Comparison of ENCODE assay signal across 10 cellular contexts in the genomic region with DNA sequence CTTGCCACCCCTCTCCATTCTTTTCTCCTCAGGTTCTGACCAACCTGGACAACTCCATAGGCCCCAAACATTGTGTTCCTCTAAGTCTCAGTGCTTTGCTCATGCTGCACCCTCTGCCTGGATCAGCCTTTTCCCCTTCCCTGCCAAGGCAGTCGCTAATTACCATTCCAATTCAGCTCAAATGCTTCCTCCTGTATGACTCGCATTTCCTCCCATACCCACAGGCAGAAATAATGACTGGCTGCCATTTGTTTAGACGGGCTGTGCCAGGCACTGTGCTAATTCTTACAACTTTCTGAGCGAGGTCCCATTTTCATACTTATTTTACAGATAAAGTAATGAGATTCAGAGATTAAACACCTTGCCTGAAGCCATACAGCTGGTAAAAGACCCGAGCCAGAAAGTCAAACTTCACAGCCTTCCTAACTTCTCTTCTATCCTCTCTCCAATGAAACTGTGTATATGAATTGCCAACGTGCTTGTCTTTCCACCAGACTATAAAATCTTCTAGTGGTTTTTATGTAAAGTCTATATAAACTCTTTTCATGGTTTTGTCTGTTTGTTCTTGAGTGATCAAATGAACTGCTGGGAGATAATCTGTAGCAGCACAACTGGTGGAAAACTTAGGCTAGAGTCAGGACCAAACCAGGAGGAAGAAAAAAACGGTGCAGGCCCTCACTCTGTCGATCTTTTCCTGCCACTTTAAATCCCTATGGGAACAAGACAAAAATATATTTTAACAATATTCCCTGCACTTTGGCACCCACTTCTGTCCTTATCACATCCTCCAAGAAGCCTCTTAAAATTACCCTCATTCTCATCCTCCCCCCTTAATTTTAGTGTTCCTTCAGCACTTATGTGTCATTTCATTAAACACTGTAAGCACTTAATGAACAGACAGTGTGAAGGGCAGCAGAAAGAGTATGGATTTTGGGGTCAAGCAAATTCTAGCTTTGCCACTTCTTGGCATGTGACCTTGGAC. TPM values are rescaled to one million over a fixed set of nuclear protein-coding genes. Genes with fewer than 3 reads are reported as not detected.
DNase-seq lines count a peak whose midpoint lies in the region; ATAC-seq, FAIRE-seq and TF ChIP-seq lines count a peak whose summit lies in the region.
"Had no signal": no experiment of that assay in that cellular context is flagged by ENCODE, and none has a peak within 500 bp of the region (broad histone marks: within the 10 kb centered on the region; RNA-seq: fewer than 3 reads in every experiment).

No MANE protein-coding gene starts in this region.

- no peak for TF ChIP-seq POLR2A in K562 (conservative IDR thresholded peaks at IDR 0.05)

- no peaks in the 10 kb centered on the region for H3K79me2 ChIP-seq in K562 (ENCODE audit: control insufficient read depth, insufficient read depth, low read length)
- no peaks in the 10 kb centered on the region for H3K79me2 ChIP-seq in neural progenitor cell (ENCODE audit: low read depth)

- intact Hi-C loops in K562 (cut with micrococcal nuclease): no loop called here
- intact Hi-C loops in left ventricle myocardium inferior (cut with micrococcal nuclease): no loop called here
- intact Hi-C loops in activated CD4-positive, alpha-beta T cell treated with anti-CD3 and anti-CD28 coated beads, Interleukin-2, amount 10 ng/mL, durations not matched to agents 24 days and 14 days (cut with micrococcal nuclease): no loop called here

- no peak for ATAC-seq in K562
- no peak for ATAC-seq in GM18867 (IDR thresholded peaks at IDR 0.05; ENCODE audit: unreplicated experiment)

- CTCF ChIA-PET in K562 (lab: Yijun Ruan, JAX; ENCODE audit: low intra/inter-chr PET ratio): no interaction called here

- TF ChIP-seq EP300 in K562 (IDR thresholded peaks at IDR 0.05; ENCODE audit: low read length): no peak

- H3K9me1 ChIP-seq in K562 (ENCODE audit: control insufficient read depth, insufficient read depth, low read length): no peaks in the 10 kb centered on the region

- no peak overlapping the region for H3K9ac ChIP-seq in K562 (ENCODE audit: insufficient read depth in 1 of 2, low read depth in 2 of 2, low read length in 2 of 2)
- no peak overlapping the region for H3K9ac ChIP-seq in neural progenitor cell

- H3K9me3 ChIP-seq in K562 (replicated peaks; ENCODE audit: control insufficient read depth, insufficient read depth, low read depth, low read length) (no peaks in the 10 kb centered on the region), neural progenitor cell (ENCODE audit: low read depth) (no peaks in the 10 kb centered on the region), left ventricle myocardium inferior (replicated peaks) (no peaks in the 10 kb centered on the region)

- POLR2A ChIA-PET in K562 (lab: Yijun Ruan, JAX): interaction anchor here (0.7 to 1.7 kb wide), 7 partner anchors 10 to 87 kb away, joined by 3 to 5 read pairs (median 4); no protein-coding TSS in a partner anchor

- H3K9me3 Mint-ChIP-seq in neural progenitor cell: no peaks in the 10 kb centered on the region
- no peaks in the 10 kb centered on the region for H3K9me3 Mint-ChIP-seq in activated CD4-positive, alpha-beta T cell treated with anti-CD3 and anti-CD28 coated beads, Interleukin-2, amount 10 ng/mL, durations not matched to agents 24 days and 14 days

- H3K27me3 ChIP-seq in K562 (ENCODE audit: control insufficient read depth in 2 of 2, insufficient read depth in 2 of 2, low read length in 2 of 2) (0 out of 5 replicates have a peak, but pooled peaks cover 0 to 7% of the 10 kb centered on the region in 2 experiments), neural progenitor cell (no peaks in the 10 kb centered on the region), left ventricle myocardium inferior (ENCODE audit: low read depth) (peaks cover 38% of the 10 kb centered on the region)

- H3K4me3 ChIP-seq in K562 (no peak overlapping the region), neural progenitor cell (no peak overlapping the region), left ventricle myocardium inferior (no peak overlapping the region)

- H3F3A ChIP-seq in neural progenitor cell (ENCODE audit: low read depth): peaks cover 22% of the 10 kb centered on the region

- H3K4me3 Mint-ChIP-seq in neural progenitor cell: no peak overlapping the region
- H3K4me3 Mint-ChIP-seq in activated CD4-positive, alpha-beta T cell treated with anti-CD3 and anti-CD28 coated beads, Interleukin-2, amount 10 ng/mL, durations not matched to agents 24 days and 14 days: no peak overlapping the region

- no peak for TF ChIP-seq RAD21 in K562 (CRISPR knock-in tag; conservative IDR thresholded peaks at IDR 0.05 in 1 of 2, IDR thresholded peaks at IDR 0.05 in 1 of 2)

- H3K27ac Mint-ChIP-seq in neural progenitor cell: no peak overlapping the region
- no peak overlapping the region for H3K27ac Mint-ChIP-seq in activated CD4-positive, alpha-beta T cell treated with anti-CD3 and anti-CD28 coated beads, Interleukin-2, amount 10 ng/mL, durations not matched to agents 24 days and 14 days

- no peaks in the 10 kb centered on the region for H3K36me3 Mint-ChIP-seq in neural progenitor cell
- H3K36me3 Mint-ChIP-seq in activated CD4-positive, alpha-beta T cell treated with anti-CD3 and anti-CD28 coated beads, Interleukin-2, amount 10 ng/mL, durations not matched to agents 24 days and 14 days (ENCODE audit: low read depth): no peaks in the 10 kb centered on the region

- peaks cover 8 to 44% of the 10 kb centered on the region in 2 experiments; a peak in 4 of 5 replicates for H3K4me1 ChIP-seq in K562 (replicated peaks in 1 of 2; ENCODE audit: control insufficient read depth in 2 of 2, insufficient read depth in 2 of 2, low read length in 2 of 2)
- peaks cover 28% of the 10 kb centered on the region for H3K4me1 ChIP-seq in neural progenitor cell
- H3K4me1 ChIP-seq in left ventricle myocardium inferior: peaks cover 3% of the 10 kb centered on the region

- peaks cover 47% of the 10 kb centered on the region for H3K4me1 Mint-ChIP-seq in neural progenitor cell
- peaks cover 5% of the 10 kb centered on the region for H3K4me1 Mint-ChIP-seq in activated CD4-positive, alpha-beta T cell treated with anti-CD3 and anti-CD28 coated beads, Interleukin-2, amount 10 ng/mL, durations not matched to agents 24 days and 14 days

- in situ Hi-C loops in K562 (cut with MboI): no loop called here

- H3K4me2 ChIP-seq in K562 (ENCODE audit: insufficient read depth, low read length) (no peak overlapping the region), neural progenitor cell (peak overlapping the region; percentile 61)

- DNase-seq in DMS 273 (lab: John Stamatoyannopoulos, UW; ENCODE audit: unreplicated experiment): peak; percentile 19
- DNase-seq in DMS 273 treated with DMSO at 0.1 percent for 48 hours (lab: John Stamatoyannopoulos, UW): no peak
- peak; percentile 79 for DNase-seq in NCI-H2029 (lab: John Stamatoyannopoulos, UW)
- no peak for DNase-seq in K562 (ENCODE audit: extremely low read depth in 1 of 4, low spot score in 3 of 4)
- peak; percentile 13 for DNase-seq in neural progenitor cell (ENCODE audit: low spot score)
- no peak for DNase-seq in left ventricle myocardium inferior
- no peak for DNase-seq in activated CD4-positive, alpha-beta T cell treated with anti-CD3 and anti-CD28 coated beads, Interleukin-2, amount 10 ng/mL, durations not matched to agents 24 days and 14 days
- DNase-seq: 8988T had no signal

- BruUV-seq in K562 (replicated peaks; lab: Mats Ljungman, UMichigan): no TSS peak

- WGBS in K562 (ENCODE audit: insufficient coverage, low coverage, missing lambda C conversion rate): 25% methylated on average over 8 of the region's 8 CpGs

- no peaks in the 10 kb centered on the region for H4K20me1 ChIP-seq in K562 (replicated peaks; ENCODE audit: control insufficient read depth, insufficient read depth, low read length)
- peaks cover 5% of the 10 kb centered on the region for H4K20me1 ChIP-seq in neural progenitor cell (ENCODE audit: low read depth)

- TF ChIP-seq CTCF in K562 (IDR thresholded peaks at IDR 0.05 in 2 of 3, conservative IDR thresholded peaks at IDR 0.05 in 1 of 3; ENCODE audit: insufficient read depth in 2 of 3, low read depth in 1 of 3, low read length in 3 of 3) (no peak), neural progenitor cell (IDR thresholded peaks at IDR 0.05) (no peak), left ventricle myocardium inferior (IDR thresholded peaks at IDR 0.05; ENCODE audit: borderline replicate concordance) (no peak)

- no peak overlapping the region for H3K27ac ChIP-seq in K562 (ENCODE audit: extremely low read depth, low read depth, low read length)
- H3K27ac ChIP-seq in neural progenitor cell: no peak overlapping the region
- H3K27ac ChIP-seq in left ventricle myocardium inferior (replicated peaks): no peak overlapping the region
- H3K27ac ChIP-seq: RWPE1 had no signal

- FAIRE-seq in K562 (lab: Jason Lieb, UNC): no peak

- H2AFZ ChIP-seq in K562 (ENCODE audit: low read depth, low read length) (peak overlapping the region; percentile 73), neural progenitor cell (replicated peaks) (no peak overlapping the region)

- H3K36me3 ChIP-seq in K562 (ENCODE audit: control insufficient read depth, insufficient read depth, low read length) (no peaks in the 10 kb centered on the region), neural progenitor cell (no peaks in the 10 kb centered on the region), left ventricle myocardium inferior (no peaks in the 10 kb centered on the region)

- no peaks in the 10 kb centered on the region for H3K27me3 Mint-ChIP-seq in neural progenitor cell (ENCODE audit: insufficient read depth, low read depth)
- peaks cover 11% of the 10 kb centered on the region for H3K27me3 Mint-ChIP-seq in activated CD4-positive, alpha-beta T cell treated with anti-CD3 and anti-CD28 coated beads, Interleukin-2, amount 10 ng/mL, durations not matched to agents 24 days and 14 days

RNA-seq across cellular contexts. Expression of gene RAB3B, which starts 33.7 kb away (rescaled TPM):
- 0.12 and 0.18 TPM in 2 replicates for total RNA-seq in K562 (2011; cell fraction: chromatin; rRNA removed; ENCODE audit: low replicate concordance)
- total RNA-seq in K562 (2011; cell fraction: nucleolus; rRNA removed): under 0.01 and 0.13 TPM in 2 replicates
- total RNA-seq in K562 (2011; cell fraction: nucleoplasm; rRNA removed): 0.22 and 0.23 TPM in 2 replicates
- total RNA-seq in K562 (2014; rRNA removed): 0.18 and 0.33 TPM in 2 replicates
- total RNA-seq in K562 (2014; rRNA removed; fragmentation: Illumina TruSeq; extraction: Trizol): 0.40 and 0.51 TPM in 2 replicates
- total RNA-seq in K562 (2015; rRNA removed; fragmentation: Illumina TruSeq; extraction: Trizol): 0.34 and 0.43 TPM in 2 replicates
- total RNA-seq in K562 (2021): 0.34 and 0.47 TPM in 2 replicates
- polyA plus RNA-seq in K562 (2011; rRNA removed): 0.07 TPM in 2 replicates
- polyA plus RNA-seq in K562 (2011; cell fraction: cytosol; rRNA removed): 0.04 and 0.06 TPM in 2 replicates
- polyA plus RNA-seq in K562 (2011; cell fraction: nucleus; rRNA removed): 0.06 and 0.07 TPM in 2 replicates
- 0.44 and 1.3 TPM in 2 replicates for polyA plus RNA-seq in K562 (2012)
- polyA plus RNA-seq in K562 (2014; fragmentation: Illumina TruSeq; extraction: Trizol): 0.44 and 0.45 TPM in 2 replicates
- polyA plus RNA-seq in K562 (2014; fragmentation: Nextera tagmentation; extraction: Ambion mirVana): under 1 TPM; 0.13 to 0.14 TPM
- polyA plus RNA-seq in K562 (2014; rRNA removed): 0.19 and 0.27 TPM in 2 replicates
- 0.12 and 0.14 TPM in 2 replicates for polyA minus RNA-seq in K562 (2011; rRNA and poly(A)+ RNA removed)
- 0.10 and 0.18 TPM in 2 replicates for polyA minus RNA-seq in K562 (2011; cell fraction: cytosol; rRNA and poly(A)+ RNA removed)
- under 0.01 TPM in 2 replicates for polyA minus RNA-seq in K562 (2011; cell fraction: nucleus; rRNA and poly(A)+ RNA removed)
- total RNA-seq in neural progenitor cell (ENCODE audit: low replicate concordance): 19.3 and 20.4 TPM in 2 replicates
- not detected for total RNA-seq in left ventricle myocardium inferior
- total RNA-seq in activated CD4-positive, alpha-beta T cell treated with anti-CD3 and anti-CD28 coated beads, Interleukin-2, amount 10 ng/mL, durations not matched to agents 24 days and 14 days: 0.02 TPM in 2 replicates

Comparison
In these comparisons a context has a peak if more than half of its experiments do, and no peak if none do; other contexts are left out.
1. DNase-seq: peak in DMS 273 (single experiment), NCI-H2029 (single experiment) and neural progenitor cell (single experiment); none in DMS 273 treated with DMSO at 0.1 percent for 48 hours (single experiment), K562 (0 of 4), left ventricle myocardium inferior (single experiment) and activated CD4-positive, alpha-beta T cell treated with anti-CD3 and anti-CD28 coated beads, Interleukin-2, amount 10 ng/mL, durations not matched to agents 24 days and 14 days (single experiment).
2. RNA of gene RAB3B, which starts 33.7 kb away (total RNA-seq): 19.3 to 20.4 TPM in neural progenitor cell; under 0.01 to 0.51 TPM in K562, 0.02 TPM in activated CD4-positive, alpha-beta T cell treated with anti-CD3 and anti-CD28 coated beads, Interleukin-2, amount 10 ng/mL, durations not matched to agents 24 days and 14 days and not detected in left ventricle myocardium inferior (single experiment); every median in the first group is over 10 times any median in the second.